In the genomic region with DNA sequence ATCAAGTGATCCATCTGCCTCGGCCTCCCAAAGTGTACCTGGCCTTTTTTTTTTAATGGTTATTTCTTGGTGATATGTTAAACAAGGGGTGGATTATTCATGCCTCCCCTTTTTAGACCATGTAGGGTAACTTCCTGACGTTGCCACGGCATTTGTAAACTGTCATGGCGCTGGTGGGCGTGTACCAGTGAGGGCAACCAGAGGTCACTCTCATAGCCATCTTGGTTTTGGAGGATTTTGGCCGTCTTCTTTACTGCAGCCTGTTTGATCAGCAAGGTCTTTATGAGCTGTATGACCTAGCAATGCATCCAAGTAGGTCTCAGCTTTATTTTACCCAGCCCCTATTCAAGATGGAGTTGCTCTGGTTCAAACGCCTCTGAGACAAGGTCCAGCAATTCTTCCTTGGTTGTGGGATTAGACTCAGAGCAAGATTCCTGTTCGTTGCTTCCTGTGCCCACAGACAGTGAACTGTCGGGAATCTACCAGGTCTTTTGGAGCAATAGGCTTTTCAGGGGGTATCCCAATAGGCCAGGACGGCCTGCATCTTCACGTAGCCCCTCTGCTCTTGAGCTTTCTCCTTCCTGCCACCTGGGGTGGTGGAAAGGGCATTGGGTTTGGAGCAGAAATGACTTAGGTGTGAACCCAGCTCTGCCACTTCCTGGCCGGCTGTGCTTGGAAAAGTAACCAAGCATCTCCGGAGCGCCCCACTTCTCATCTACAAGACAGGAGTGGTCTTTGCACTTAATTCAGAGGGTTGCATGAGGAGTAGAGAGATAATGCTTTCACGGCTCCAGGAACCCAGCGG, we compare ENCODE assay signal across 8 cellular contexts. TPM values are rescaled to one million over a fixed set of nuclear protein-coding genes. Genes with fewer than 3 reads are reported as not detected.
DNase-seq lines count a peak whose midpoint lies in the region; ATAC-seq lines count a peak whose summit lies in the region.

No MANE protein-coding gene starts in this region.

- H3K9me3 ChIP-seq in HAP-1 (no peaks in the 10 kb centered on the region), iPS-18a (ENCODE audit: control insufficient read depth, low read depth, low read length) (no peaks in the 10 kb centered on the region)

- CTCF ChIA-PET in activated CD8-positive, alpha-beta T cell treated with anti-CD3 and anti-CD28 coated beads, Interleukin-2, amount 10 ng/mL, durations not matched to agents 7 days and 5 days (lab: Charles Lee) = interaction anchor here (0.8 to 5.9 kb wide), 34 partner anchors 9 to 926 kb away, joined by 3 to 41 read pairs (median 4); a partner anchor contains a TSS

- DNase-seq in HAP-1 (ENCODE audit: low spot score in 2 of 2) (no peak), AG08396 (ENCODE audit: low spot score) (no peak), NCI-H146 (lab: John Stamatoyannopoulos, UW) (no peak), SHP77 treated with DMSO at 0.1 percent for 48 hours (lab: John Stamatoyannopoulos, UW) (no peak)
- no peak for DNase-seq in activated CD8-positive, alpha-beta T cell treated with anti-CD3 and anti-CD28 coated beads, Interleukin-2, amount 10 ng/mL, durations not matched to agents 7 days and 5 days
- DNase-seq in stimulated activated naive B cell treated with anti-CD40 and anti-IgM and Interleukin-4, amounts not matched to agents 10 μg/mL and 1 μg/mL and 100 μg/mL, for 72 hours = no peak

- no peaks in the 10 kb centered on the region for H3K9me3 Mint-ChIP-seq in activated CD8-positive, alpha-beta T cell treated with anti-CD3 and anti-CD28 coated beads, Interleukin-2, amount 10 ng/mL, durations not matched to agents 7 days and 5 days (ENCODE audit: insufficient read depth)
- peaks cover 0 to 2% of the 10 kb centered on the region in 2 donors for H3K9me3 Mint-ChIP-seq in stimulated activated naive B cell treated with anti-CD40 and anti-IgM and Interleukin-4, amounts not matched to agents 10 μg/mL and 1 μg/mL and 100 μg/mL, for 72 hours

- peaks cover 34% of the 10 kb centered on the region for H3K36me3 Mint-ChIP-seq in activated CD8-positive, alpha-beta T cell treated with anti-CD3 and anti-CD28 coated beads, Interleukin-2, amount 10 ng/mL, durations not matched to agents 7 days and 5 days (ENCODE audit: low read depth)
- H3K36me3 Mint-ChIP-seq in stimulated activated naive B cell treated with anti-CD40 and anti-IgM and Interleukin-4, amounts not matched to agents 10 μg/mL and 1 μg/mL and 100 μg/mL, for 72 hours = peaks cover 28 to 38% of the 10 kb centered on the region in 2 donors

- POLR2A ChIA-PET in activated CD8-positive, alpha-beta T cell treated with anti-CD3 and anti-CD28 coated beads, Interleukin-2, amount 10 ng/mL, durations not matched to agents 7 days and 5 days (lab: Charles Lee) = interaction anchor here (0.7 to 2.6 kb wide), 11 partner anchors 9 to 371 kb away, joined by 3 to 18 read pairs (median 4); a partner anchor contains a TSS

- H3K27me3 ChIP-seq in HAP-1 (ENCODE audit: low read depth) (no peaks in the 10 kb centered on the region), iPS-18a (ENCODE audit: control insufficient read depth, insufficient read depth, low read length) (no peaks in the 10 kb centered on the region)

- H3K4me1 ChIP-seq in HAP-1 (peaks cover 8% of the 10 kb centered on the region), iPS-18a (ENCODE audit: control insufficient read depth, low read depth, low read length) (peaks cover 8% of the 10 kb centered on the region)

- ATAC-seq in activated CD8-positive, alpha-beta T cell treated with anti-CD3 and anti-CD28 coated beads, Interleukin-2, amount 10 ng/mL, durations not matched to agents 7 days and 5 days = no peak
- ATAC-seq in stimulated activated naive B cell treated with anti-CD40 and anti-IgM and Interleukin-4, amounts not matched to agents 10 μg/mL and 1 μg/mL and 100 μg/mL, for 72 hours (replicated peaks) = peak in 1 of 2 donors; percentile 0
- ATAC-seq in HG03025 (IDR thresholded peaks at IDR 0.05; ENCODE audit: low FRiP score, unreplicated experiment) = no peak

- H3K9ac ChIP-seq in iPS-18a (ENCODE audit: low read length) = peak overlapping the region; percentile 97

- H3K4me1 Mint-ChIP-seq in activated CD8-positive, alpha-beta T cell treated with anti-CD3 and anti-CD28 coated beads, Interleukin-2, amount 10 ng/mL, durations not matched to agents 7 days and 5 days (ENCODE audit: low read depth) = peaks cover 58% of the 10 kb centered on the region
- H3K4me1 Mint-ChIP-seq in stimulated activated naive B cell treated with anti-CD40 and anti-IgM and Interleukin-4, amounts not matched to agents 10 μg/mL and 1 μg/mL and 100 μg/mL, for 72 hours = peaks cover 26 to 51% of the 10 kb centered on the region in 2 donors

- H3K27ac Mint-ChIP-seq in activated CD8-positive, alpha-beta T cell treated with anti-CD3 and anti-CD28 coated beads, Interleukin-2, amount 10 ng/mL, durations not matched to agents 7 days and 5 days = peak overlapping the region; percentile 97
- H3K27ac Mint-ChIP-seq in stimulated activated naive B cell treated with anti-CD40 and anti-IgM and Interleukin-4, amounts not matched to agents 10 μg/mL and 1 μg/mL and 100 μg/mL, for 72 hours = peak overlapping the region; percentile 98

- in situ Hi-C loops in HAP-1 (cut with MboI; ENCODE audit: low sequenced_read_pairs) = loop anchor here (5.0 kb wide), 1 partner anchor 159 kb away; no protein-coding TSS in a partner anchor

- no peaks in the 10 kb centered on the region for H3K27me3 Mint-ChIP-seq in activated CD8-positive, alpha-beta T cell treated with anti-CD3 and anti-CD28 coated beads, Interleukin-2, amount 10 ng/mL, durations not matched to agents 7 days and 5 days (ENCODE audit: low read depth)
- H3K27me3 Mint-ChIP-seq in stimulated activated naive B cell treated with anti-CD40 and anti-IgM and Interleukin-4, amounts not matched to agents 10 μg/mL and 1 μg/mL and 100 μg/mL, for 72 hours = peaks cover 4 to 19% of the 10 kb centered on the region in 2 donors

- H3K27ac ChIP-seq in iPS-18a (ENCODE audit: low read length) = no peak overlapping the region

- H3K36me3 ChIP-seq in HAP-1 (replicated peaks) (peaks cover 26% of the 10 kb centered on the region), iPS-18a (ENCODE audit: control insufficient read depth, low read depth, low read length) (peaks cover 26% of the 10 kb centered on the region)

- H3K4me3 ChIP-seq in HAP-1 (peak overlapping the region; percentile 79), iPS-18a (ENCODE audit: low read length) (peak overlapping the region; percentile 78)

- H3K4me3 Mint-ChIP-seq in activated CD8-positive, alpha-beta T cell treated with anti-CD3 and anti-CD28 coated beads, Interleukin-2, amount 10 ng/mL, durations not matched to agents 7 days and 5 days = peak overlapping the region; percentile 91
- peak overlapping the region; percentile 83 to 91 for H3K4me3 Mint-ChIP-seq in stimulated activated naive B cell treated with anti-CD40 and anti-IgM and Interleukin-4, amounts not matched to agents 10 μg/mL and 1 μg/mL and 100 μg/mL, for 72 hours

RNA-seq across cellular contexts. Expression of a gene that starts 52.9 kb away (rescaled TPM):
- total RNA-seq in activated CD8-positive, alpha-beta T cell treated with anti-CD3 and anti-CD28 coated beads, Interleukin-2, amount 10 ng/mL, durations not matched to agents 7 days and 5 days = 10 to 100 TPM; 86.5 to 88.8 TPM
